In genomic region chr19:35545001-35545854, GRCh38 we compare ENCODE assay signal across 8 cellular contexts. TPM values are rescaled to one million over a fixed set of nuclear protein-coding genes. Genes with fewer than 3 reads are reported as not detected.
DNase-seq lines count a peak whose midpoint lies in the region; ATAC-seq, FAIRE-seq and TF ChIP-seq lines count a peak whose summit lies in the region.

Gene TMEM147 (plus strand): TSS chr19:35545626. CDS start chr19:35545740, 114 bp downstream.

- no peak within 1 kb of the TSS for H2BK20ac ChIP-seq in H1 (ENCODE audit: low read length)

- TF ChIP-seq CTCF in H1 (IDR thresholded peaks at IDR 0.05; ENCODE audit: control extremely low read depth in 1 of 3, insufficient read depth in 1 of 3, low read depth in 1 of 3, low read length in 3 of 3), result no peak

- FAIRE-seq in H1 (lab: Jason Lieb, UNC), result no peak

- WGBS in H1 (ENCODE audit: extremely low coverage in 1 of 2, insufficient coverage in 1 of 2, insufficient read length in 1 of 2, insufficient replicate concordance in 2 of 2, low coverage in 1 of 2, low lambda C conversion rate in 2 of 2, missing lambda C conversion rate in 1 of 2), 2 experiments, result 3% methylated on average over 46 of the region's 85 CpGs; no CpG with 5 or more reads in 1 of the 2 experiments
- no CpG with 5 or more reads among the region's 85 CpGs for WGBS in mesendoderm (ENCODE audit: extremely low coverage, insufficient coverage, low lambda C conversion rate)

- H3K23me2 ChIP-seq in H1 (ENCODE audit: low read depth, low read length), result peaks cover 10% of the 10 kb centered on the region; the same call in 1 of the 2 replicates

- no peak within 1 kb of the TSS for H3K14ac ChIP-seq in H1 (ENCODE audit: insufficient read length)

- H3K27me3 ChIP-seq in H1 (replicated peaks in 1 of 4; ENCODE audit: control insufficient read depth in 3 of 4, extremely low read depth in 1 of 4, insufficient read depth in 3 of 4, low read length in 3 of 4), result no peaks in the 10 kb centered on the region
- no peaks in the 10 kb centered on the region for H3K27me3 ChIP-seq in mesendoderm (ENCODE audit: insufficient read depth, low read length, poor library complexity)

- no peak within 1 kb of the TSS for H2BK15ac ChIP-seq in H1 (ENCODE audit: low read length)
- no peak within 1 kb of the TSS for H2BK15ac ChIP-seq in mesendoderm (replicated peaks; ENCODE audit: low read depth)

- peaks cover 18% of the 10 kb centered on the region; the same call in 1 of the 2 replicates for H3K79me1 ChIP-seq in H1 (ENCODE audit: low read depth, low read length)
- peaks cover 30% of the 10 kb centered on the region for H3K79me1 ChIP-seq in mesendoderm (ENCODE audit: low read length)

- peak; percentile 84 for ATAC-seq in GM19397 (IDR thresholded peaks at IDR 0.05; ENCODE audit: unreplicated experiment)

- TF ChIP-seq POLR2A in H1 (IDR thresholded peaks at IDR 0.05; ENCODE audit: control extremely low read depth in 1 of 2, low read depth in 2 of 2, low read length in 2 of 2), result peak in 1 of 2 experiments; percentile 88; a peak in 2 of 3 replicates

- DNase-seq in CD1c-positive myeloid dendritic cell (ENCODE audit: extremely low spot score) (peak; percentile 90), HS-27A (ENCODE audit: low read depth) (peak; percentile 92), NOMO-1 (lab: John Stamatoyannopoulos, UW; ENCODE audit: unreplicated experiment in 2 of 2) (peak; percentile 76 to 90), H1 (ENCODE audit: low read depth in 1 of 2, low spot score in 2 of 2) (peak; percentile 50 to 95), mesendoderm (peak; percentile 92)
- DNase-seq in activated CD8-positive, alpha-beta memory T cell treated with anti-CD3 and anti-CD28 coated beads for 4 hours (ENCODE audit: low read depth in 2 of 2), result peak; percentile 67 to 71
- peak; percentile 73 for DNase-seq in stimulated activated CD8-positive, alpha-beta memory T cell treated with anti-CD3 and anti-CD28 coated beads, Interleukin-12 subunit alpha, Interleukin-12 subunit beta, amount 100 ng/mL, for 4 hours (ENCODE audit: low read depth)

- no peak for TF ChIP-seq EP300 in H1 (IDR thresholded peaks at IDR 0.05; ENCODE audit: borderline replicate concordance in 1 of 2, low read depth in 2 of 2, low read length in 2 of 2)

- H3K79me2 ChIP-seq in H1 (ENCODE audit: control insufficient read depth in 1 of 2, insufficient read depth in 2 of 2, low read length in 2 of 2) (peaks cover 0 to 31% of the 10 kb centered on the region in 2 experiments; a peak in 2 of 4 replicates), mesendoderm (ENCODE audit: control insufficient read depth, insufficient read depth, low read length) (peaks cover 21% of the 10 kb centered on the region)

- CTCF ChIA-PET in H1 (lab: Charles Lee; ENCODE audit: partially characterized antibody), result interaction anchor here (0.7 to 1.3 kb wide), 2 partner anchors 29 to 50 kb away, joined by 3 read pairs; no protein-coding TSS in a partner anchor

- H4K8ac ChIP-seq in H1 (ENCODE audit: extremely low read depth, insufficient read depth, low read length) (peak within 1 kb of the TSS; percentile 88), mesendoderm (ENCODE audit: low read depth, low read length) (peak within 1 kb of the TSS; percentile 69)

- H2AFZ ChIP-seq in H1 (ENCODE audit: low read length), result peak within 1 kb of the TSS; percentile 4; the same call in 1 of the 2 replicates

- no peak within 1 kb of the TSS for H3K23ac ChIP-seq in H1 (ENCODE audit: insufficient read length)
- peak within 1 kb of the TSS; percentile 59 for H3K23ac ChIP-seq in mesendoderm (ENCODE audit: low read length)

- H3K56ac ChIP-seq in H1 (replicated peaks; ENCODE audit: insufficient read length, low read depth, low read length) (peak within 1 kb of the TSS; percentile 90), mesendoderm (ENCODE audit: low read length) (peak within 1 kb of the TSS; percentile 97)

- H3K27ac ChIP-seq in H1 (ENCODE audit: low read depth, low read length), result peak within 1 kb of the TSS; percentile 78; the same call in 1 of the 2 replicates
- no peak within 1 kb of the TSS for H3K27ac ChIP-seq in mesendoderm (ENCODE audit: low read depth, low read length)

- H3K9me3 ChIP-seq in H1 (ENCODE audit: insufficient read depth in 2 of 2, low read depth in 1 of 2, low read length in 1 of 2), result no peaks in the 10 kb centered on the region

- H3K4me2 ChIP-seq in H1 (ENCODE audit: insufficient read depth in 1 of 2, low read depth in 2 of 2, low read length in 2 of 2) (peak within 1 kb of the TSS; percentile 84 to 90), mesendoderm (ENCODE audit: low read length) (peak within 1 kb of the TSS; percentile 93)

- H3K9ac ChIP-seq in H1 (replicated peaks in 1 of 4; ENCODE audit: extremely low read depth in 1 of 4, low read depth in 3 of 4, low read length in 3 of 4) (peak within 1 kb of the TSS; percentile 80 to 85 (median 84)), mesendoderm (ENCODE audit: low read length) (peak within 1 kb of the TSS; percentile 96)

- H4K91ac ChIP-seq in H1 (replicated peaks; ENCODE audit: insufficient read length, low read length), result peak within 1 kb of the TSS; percentile 68

- no peak within 1 kb of the TSS for H2BK120ac ChIP-seq in H1 (replicated peaks; ENCODE audit: low read depth, low read length)
- H2BK120ac ChIP-seq in mesendoderm (ENCODE audit: low read depth, low read length), result no peak within 1 kb of the TSS

- 0 out of 2 replicates have a peak within 1 kb of the TSS, but pooled peaks have one; percentile 68 for H2BK12ac ChIP-seq in H1 (ENCODE audit: low read depth, low read length)

- H3K36me3 ChIP-seq in H1 (ENCODE audit: control insufficient read depth in 2 of 4, insufficient read depth in 4 of 4, low read length in 3 of 4) (peaks cover 0 to 18% (median 9%) of the 10 kb centered on the region in 4 experiments; a peak in 5 of 8 replicates), mesendoderm (ENCODE audit: control insufficient read depth, insufficient read depth, low read length) (peaks cover 2% of the 10 kb centered on the region)

- H4K20me1 ChIP-seq in H1 (replicated peaks in 1 of 2; ENCODE audit: control insufficient read depth in 1 of 2, insufficient read depth in 2 of 2, low read length in 2 of 2), result peaks cover 4 to 14% of the 10 kb centered on the region in 2 experiments

- H3K18ac ChIP-seq in H1 (ENCODE audit: extremely low read depth, low read length), result peak within 1 kb of the TSS; percentile 95
- peak within 1 kb of the TSS; percentile 70 for H3K18ac ChIP-seq in mesendoderm (ENCODE audit: low read length)

- H2AK5ac ChIP-seq in H1 (ENCODE audit: low read depth, low read length) (peak within 1 kb of the TSS; percentile 68; the same call in 1 of the 2 replicates), mesendoderm (ENCODE audit: low read length) (peak within 1 kb of the TSS; percentile 93)

- H3K4ac ChIP-seq in H1 (replicated peaks; ENCODE audit: insufficient read length, low read depth, low read length) (peak within 1 kb of the TSS; percentile 95), mesendoderm (ENCODE audit: low read depth, low read length) (peak within 1 kb of the TSS; percentile 77)

- H2BK5ac ChIP-seq in H1 (ENCODE audit: low read depth, low read length) (peak within 1 kb of the TSS; percentile 84), mesendoderm (ENCODE audit: low read length) (no peak within 1 kb of the TSS)

- H3K4me1 ChIP-seq in H1 (replicated peaks in 1 of 4; ENCODE audit: control insufficient read depth in 3 of 4, insufficient read depth in 4 of 4, low read length in 3 of 4) (peaks cover 0 to 13% (median 2%) of the 10 kb centered on the region in 4 experiments; a peak in 3 of 7 replicates), mesendoderm (ENCODE audit: control insufficient read depth, low read depth, low read length) (peaks cover 6% of the 10 kb centered on the region)

- POLR2A ChIA-PET in H1 (lab: Charles Lee; ENCODE audit: partially characterized antibody), result interaction anchor here (2.5 to 4.6 kb wide), 2 partner anchors 12 to 36 kb away, joined by 8 to 23 read pairs; no protein-coding TSS in a partner anchor

- TF ChIP-seq RAD21 in H1 (IDR thresholded peaks at IDR 0.05 in 1 of 2, conservative IDR thresholded peaks at IDR 0.05 in 1 of 2; ENCODE audit: low read depth in 2 of 2, low read length in 2 of 2), result no peak

- H4K5ac ChIP-seq in H1 (ENCODE audit: insufficient read length, low read depth, low read length) (peak within 1 kb of the TSS; percentile 80), mesendoderm (ENCODE audit: low read length) (no peak within 1 kb of the TSS)

- H3K4me3 ChIP-seq in H1 (ENCODE audit: extremely low read depth in 1 of 4, insufficient read depth in 2 of 4, low read depth in 3 of 4, low read length in 4 of 4), result peak within 1 kb of the TSS; percentile 88 to 97 (median 94)
- H3K4me3 ChIP-seq in mesendoderm (ENCODE audit: low read length), result peak within 1 kb of the TSS; percentile 93

TF ChIP-seq in H1, 55 proteins besides CTCF, POLR2A, EP300 and RAD21 (continues in another document):
- TF ChIP-seq POU5F1 (IDR thresholded peaks at IDR 0.05; ENCODE audit: low read depth, low read length) (no peak), SAP30 (IDR thresholded peaks at IDR 0.05; ENCODE audit: insufficient read depth, insufficient replicate concordance, low read length) (no peak), CBX5 (IDR thresholded peaks at IDR 0.05; ENCODE audit: low read depth, low read length) (no peak), SRF (IDR thresholded peaks at IDR 0.05; ENCODE audit: low read depth, low read length) (peak; percentile 72), JUND (IDR thresholded peaks at IDR 0.05; ENCODE audit: low read length) (no peak), FOSL1 (IDR thresholded peaks at IDR 0.05; ENCODE audit: insufficient read depth, low read depth, low read length) (no peak), BRCA1 (IDR thresholded peaks at IDR 0.05; ENCODE audit: low read depth, low read length) (peak; percentile 4; the same call in 1 of the 2 replicates), POLR2AphosphoS5 (IDR thresholded peaks at IDR 0.05; ENCODE audit: low read depth, low read length) (peak; percentile 56; the same call in 1 of the 2 replicates), ATF3 (IDR thresholded peaks at IDR 0.05; ENCODE audit: insufficient read depth, low read depth, low read length) (peak; percentile 94), SIRT6 (IDR thresholded peaks at IDR 0.05; ENCODE audit: low read length) (no peak)

RNA-seq across cellular contexts. Expression of gene TMEM147, which starts in this region (rescaled TPM):
- total RNA-seq in H1 (2021; fragmentation: NEBNext Ultra II Directional; extraction: Animal tissue kit (Norgen Biotek cat#: 25700)), result 157 and 159 TPM in 2 replicates
- polyA plus RNA-seq in H1 (2011; rRNA removed), result 372 and 418 TPM in 2 replicates
- polyA plus RNA-seq in H1 (2011; cell fraction: cytosol; rRNA removed), result 257 TPM
- polyA plus RNA-seq in H1 (2011; cell fraction: nucleus; rRNA removed), result 316 TPM
- polyA plus RNA-seq in H1 (2012, experiment 1 of 2), result 210 to 273 TPM (median 258 TPM) in 4 replicates
- 369 TPM for polyA plus RNA-seq in H1 (2012, experiment 2 of 2)
- polyA plus RNA-seq in H1 (2013, experiment 1 of 2), result 172 TPM
- 215 TPM for polyA plus RNA-seq in H1 (2013, experiment 2 of 2)
- polyA minus RNA-seq in H1 (2011; rRNA and poly(A)+ RNA removed), result 274 and 284 TPM in 2 replicates
- 109 TPM for polyA minus RNA-seq in H1 (2011; cell fraction: cytosol; rRNA and poly(A)+ RNA removed)
- 72.1 TPM for polyA minus RNA-seq in H1 (2011; cell fraction: nucleus; rRNA and poly(A)+ RNA removed)
- polyA plus RNA-seq in mesendoderm (2013, experiment 1 of 2), result 129 TPM
- polyA plus RNA-seq in mesendoderm (2013, experiment 2 of 2), result 132 TPM
